19 cellular contexts compared by ENCODE assay signal in genomic region chr12:42944516-42944915, GRCh38.
DNase-seq lines count a peak whose midpoint lies in the region; ATAC-seq, FAIRE-seq and TF ChIP-seq lines count a peak whose summit lies in the region.
"Had no signal": no experiment of that assay in that cellular context is flagged by ENCODE, and none has a peak within 500 bp of the region (broad histone marks: within the 10 kb centered on the region; RNA-seq: fewer than 3 reads in every experiment).

No MANE protein-coding gene starts in this region.

- H3K27me3 ChIP-seq in RWPE2 (ENCODE audit: insufficient read depth, poor library complexity, severe bottlenecking) (no peaks in the 10 kb centered on the region), bronchial epithelial cell (ENCODE audit: control insufficient read depth, insufficient read depth, low read length) (no peaks in the 10 kb centered on the region)

- no peak for FAIRE-seq in bronchial epithelial cell (lab: Jason Lieb, UNC)
- FAIRE-seq: GM12891, GM18507, H54 had no signal

- no peak for DNase-seq in RWPE2 (ENCODE audit: low spot score)
- DNase-seq in bronchial epithelial cell (ENCODE audit: low read depth), result peak; percentile 88
- no peak for DNase-seq in NCI-H1105 treated with DMSO at 0.1 percent for 48 hours (lab: John Stamatoyannopoulos, UW)
- no peak for DNase-seq in pons (ENCODE audit: low spot score)
- DNase-seq: C1 segment of cervical spinal cord; Calu3; CD4-positive, alpha-beta memory T cell; COR-L47; DMS53; DMS79 treated with DMSO at 0.1 percent for 48 hours; GF-D8; GOT3; HFFc6 had no signal

- H3K4me3 ChIP-seq in RWPE2 (ENCODE audit: severe bottlenecking) (no peak overlapping the region), bronchial epithelial cell (ENCODE audit: low read depth, low read length) (no peak overlapping the region)
- H3K4me3 ChIP-seq: HAP-1 had no signal

- H3K4me1 ChIP-seq in RWPE2 (ENCODE audit: insufficient read depth, poor library complexity, severe bottlenecking), result peaks cover 10% of the 10 kb centered on the region
- H3K4me1 ChIP-seq: HAP-1 had no signal

- peaks cover 15% of the 10 kb centered on the region for H3K9me3 ChIP-seq in RWPE2 (ENCODE audit: severe bottlenecking)

- H3K36me3 ChIP-seq in RWPE2 (ENCODE audit: low read depth) (no peaks in the 10 kb centered on the region), bronchial epithelial cell (ENCODE audit: control insufficient read depth, insufficient read depth, low read length) (no peaks in the 10 kb centered on the region)
- H3K36me3 ChIP-seq: HAP-1 had no signal

- peak; percentile 48 for ATAC-seq in RWPE2 (ENCODE audit: low read depth)
- ATAC-seq in esophagus mucosa, result peak; percentile 23
- no peak for ATAC-seq in HG03442 (IDR thresholded peaks at IDR 0.05; ENCODE audit: unreplicated experiment)

- TF ChIP-seq CTCF in RWPE2 (IDR thresholded peaks at IDR 0.05; ENCODE audit: poor library complexity, severe bottlenecking) (no peak), bronchial epithelial cell (IDR thresholded peaks at IDR 0.05; ENCODE audit: insufficient read depth, low read length, severe bottlenecking) (no peak)

- H3K27ac ChIP-seq in RWPE2 (ENCODE audit: poor library complexity, severe bottlenecking), result no peak overlapping the region
